In the genomic region with DNA sequence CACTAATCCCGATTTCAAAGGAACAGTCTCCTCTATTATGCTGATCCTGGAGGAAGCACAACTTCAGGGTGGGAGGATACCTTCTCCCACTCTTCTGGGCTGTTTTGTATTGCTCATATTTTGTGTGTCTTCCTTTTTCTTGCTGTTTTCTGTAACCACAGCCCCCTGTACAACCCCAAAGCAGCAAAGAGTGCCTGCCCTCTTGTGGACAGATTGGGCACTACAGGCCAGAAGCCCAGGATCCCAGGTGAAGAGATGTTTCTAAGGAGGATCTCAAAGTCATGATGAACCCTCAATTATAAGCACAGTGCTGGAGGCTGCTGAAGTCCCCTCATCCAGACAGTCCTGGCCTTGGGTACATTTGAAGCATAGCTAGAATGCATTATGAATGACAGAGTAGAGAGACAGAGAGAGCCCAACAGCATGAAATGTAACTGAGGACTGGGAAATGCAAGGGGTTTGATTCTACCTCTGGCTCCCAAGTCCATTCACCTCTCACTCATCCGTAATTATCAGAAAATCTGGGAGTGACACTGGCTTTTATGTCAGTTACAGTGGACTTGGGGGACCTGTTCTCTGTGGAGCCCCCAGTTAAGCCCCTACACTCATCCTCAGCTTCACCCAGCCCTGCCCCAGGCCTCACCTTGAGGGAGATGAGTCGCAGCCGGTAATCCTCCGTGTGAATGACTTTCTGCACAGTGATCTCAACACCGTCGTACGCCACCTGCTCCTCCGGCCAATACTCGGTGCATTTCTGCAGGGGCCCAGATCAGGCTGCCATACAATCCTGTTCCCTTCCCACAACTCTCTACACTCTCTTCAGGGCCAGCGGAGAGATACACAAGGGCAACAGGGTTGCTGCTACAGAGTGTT, we compare ENCODE assay signal across 8 cellular contexts. TPM values are rescaled to one million over a fixed set of nuclear protein-coding genes. Genes with fewer than 3 reads are reported as not detected.
DNase-seq lines count a peak whose midpoint lies in the region; ATAC-seq, FAIRE-seq and TF ChIP-seq lines count a peak whose summit lies in the region.

No MANE protein-coding gene starts in this region.

- TF ChIP-seq POLR2A in lower leg skin (IDR thresholded peaks at IDR 0.05) = no peak

- peaks cover 11% of the 10 kb centered on the region for H3K4me1 Mint-ChIP-seq in CD8-positive, alpha-beta T cell (ENCODE audit: low read depth)
- H3K4me1 Mint-ChIP-seq in chondrocyte (ENCODE audit: low read depth) = no peaks in the 10 kb centered on the region

- POLR2A ChIA-PET in CD8-positive, alpha-beta T cell (lab: Charles Lee) = interaction anchor here (1.0 to 1.5 kb wide), 2 partner anchors 10 to 192 kb away, joined by 4 to 5 read pairs; no protein-coding TSS in a partner anchor

- H3K36me3 ChIP-seq in CD8-positive, alpha-beta T cell (ENCODE audit: insufficient read depth, low read length) = no peaks in the 10 kb centered on the region

- peak; percentile 87 for ATAC-seq in CD8-positive, alpha-beta T cell
- ATAC-seq in HG03280 (IDR thresholded peaks at IDR 0.05; ENCODE audit: unreplicated experiment) = no peak

- no peak overlapping the region for H3K4me3 Mint-ChIP-seq in CD8-positive, alpha-beta T cell
- H3K4me3 Mint-ChIP-seq in chondrocyte (ENCODE audit: unreplicated experiment) = no peak overlapping the region

- no peaks in the 10 kb centered on the region for H3K27me3 ChIP-seq in CD8-positive, alpha-beta T cell (ENCODE audit: insufficient read depth, low read length)

- H3K4me3 ChIP-seq in CD8-positive, alpha-beta T cell (ENCODE audit: low read depth, low read length) = no peak overlapping the region
- no peak overlapping the region for H3K4me3 ChIP-seq in lower leg skin (ENCODE audit: low read depth, poor library complexity, severe bottlenecking)

- no peaks in the 10 kb centered on the region for H3K36me3 Mint-ChIP-seq in CD8-positive, alpha-beta T cell
- H3K36me3 Mint-ChIP-seq in chondrocyte (ENCODE audit: low read depth) = no peaks in the 10 kb centered on the region

- peaks cover 9% of the 10 kb centered on the region for H3K4me1 ChIP-seq in CD8-positive, alpha-beta T cell (ENCODE audit: insufficient read depth, low read length)

- CTCF ChIA-PET in CD8-positive, alpha-beta T cell (lab: Charles Lee) = interaction anchor here (0.6 to 6.3 kb wide), 40 partner anchors 9 to 617 kb away, joined by 3 to 100 read pairs (median 5); partner anchors contain the start of genes SPTY2D1, TSG101 and UEVLD

- H3K27ac ChIP-seq in CD8-positive, alpha-beta T cell (ENCODE audit: low read depth, low read length) = no peak overlapping the region

- TF ChIP-seq CTCF in CD8-positive, alpha-beta T cell (IDR thresholded peaks at IDR 0.05) = peak; percentile 97
- TF ChIP-seq CTCF in chondrocyte (IDR thresholded peaks at IDR 0.05) (peak; percentile 97), lower leg skin (IDR thresholded peaks at IDR 0.05) (peak in 1 of 3 donors; percentile 49)

- DNase-seq in CD8-positive, alpha-beta T cell = peak; percentile 54 to 82 (median 64)
- DNase-seq in GM19239 (ENCODE audit: insufficient read length, low spot score) = peak; percentile 64
- peak; percentile 47 for DNase-seq in MV-4-11 (lab: John Stamatoyannopoulos, UW)
- peak; percentile 55 to 61 for DNase-seq in activated CD4-positive, alpha-beta T cell treated with anti-CD3 and anti-CD28 coated beads for 24 hours (ENCODE audit: low read depth in 2 of 2)
- DNase-seq in chondrocyte (ENCODE audit: low spot score) = peak; percentile 29
- peak; percentile 47 to 92 for DNase-seq in lower leg skin (ENCODE audit: low spot score in 2 of 2)
- peak; percentile 49 for DNase-seq in stimulated activated CD8-positive, alpha-beta memory T cell treated with anti-CD3 and anti-CD28 coated beads, Interleukin-15, amount 100 ng/mL, for 24 hours (ENCODE audit: low read depth)

- no peaks in the 10 kb centered on the region for H3K27me3 Mint-ChIP-seq in CD8-positive, alpha-beta T cell (ENCODE audit: low read depth)
- no peaks in the 10 kb centered on the region for H3K27me3 Mint-ChIP-seq in chondrocyte (ENCODE audit: low read depth)

- no peaks in the 10 kb centered on the region for H3K9me3 Mint-ChIP-seq in CD8-positive, alpha-beta T cell
- no peaks in the 10 kb centered on the region for H3K9me3 Mint-ChIP-seq in chondrocyte (ENCODE audit: low read depth)

- no peaks in the 10 kb centered on the region for H3K9me3 ChIP-seq in CD8-positive, alpha-beta T cell (ENCODE audit: low read length)

- intact Hi-C loops in CD8-positive, alpha-beta T cell (cut with DNase I, micrococcal nuclease) = loop anchor here (1.0 to 2.0 kb wide), 2 partner anchors 192 to 617 kb away; no protein-coding TSS in a partner anchor
- intact Hi-C loops in lower leg skin (cut with DNase I; ENCODE audit: low total_unique reads) = loop anchor here (10.0 kb wide), 1 partner anchor 187 kb away; no protein-coding TSS in a partner anchor

- no peak overlapping the region for H3K27ac Mint-ChIP-seq in CD8-positive, alpha-beta T cell
- no peak overlapping the region for H3K27ac Mint-ChIP-seq in chondrocyte (ENCODE audit: unreplicated experiment)

- 72 to 82% methylated on average over 11 of the region's 11 CpGs for WGBS in lower leg skin, 2 donors

- peak; percentile 96 for FAIRE-seq in GM19239 (lab: Jason Lieb, UNC)

RNA-seq across cellular contexts. Expression of gene IGSF22, which starts 6.2 kb away (rescaled TPM):
- total RNA-seq in CD8-positive, alpha-beta T cell = 1 to 10 TPM; 2.9 to 4.1 TPM
- total RNA-seq in chondrocyte (not detected in 3 replicates), lower leg skin (under 1 TPM in 3 of 4 donors, not detected in 1; 0.15 to 0.68 (median 0.34) TPM)

RNA-seq across cellular contexts. Expression of gene TMEM86A, which starts 33.6 kb away (rescaled TPM):
- 1 to 10 TPM; 5.2 to 6.1 TPM for total RNA-seq in CD8-positive, alpha-beta T cell
- total RNA-seq in chondrocyte = 3.1 to 3.6 TPM (median 3.5 TPM) in 3 replicates
- total RNA-seq in lower leg skin = 10 to 100 TPM; 37.6 to 96.2 (median 52.8) TPM

RNA-seq across cellular contexts. Expression of gene PTPN5, which starts 59.4 kb away (rescaled TPM):
- total RNA-seq in CD8-positive, alpha-beta T cell = not detected
- not detected in 3 replicates for total RNA-seq in chondrocyte
- 1 to 10 TPM in 1 of 4 donors, under 1 TPM in 2, not detected in 1; 0.29 to 2.7 (median 0.69) TPM for total RNA-seq in lower leg skin
